ENCODE assay signal across 14 cellular contexts in the genomic region with DNA sequence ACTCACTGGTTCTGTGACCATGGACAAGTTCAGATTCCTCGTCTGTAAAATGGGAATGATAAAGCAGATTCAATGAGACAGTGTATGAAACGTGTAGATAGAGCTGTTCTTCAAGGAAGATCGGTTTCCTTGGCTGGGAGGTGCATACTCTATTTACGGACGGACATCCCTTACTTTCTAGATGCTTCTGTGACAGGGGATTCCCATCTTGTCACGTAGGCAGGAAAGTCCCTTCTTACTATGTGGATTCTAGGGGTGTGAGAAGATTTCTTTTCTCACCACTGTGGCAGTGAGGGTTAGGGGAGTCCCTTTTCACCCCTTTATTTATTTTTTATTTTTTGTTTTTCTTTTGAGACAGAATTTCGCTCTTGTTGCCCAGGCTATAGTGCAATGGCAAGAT.
DNase-seq lines count a peak whose midpoint lies in the region; ATAC-seq and TF ChIP-seq lines count a peak whose summit lies in the region.
"Had no signal": no experiment of that assay in that cellular context is flagged by ENCODE, and none has a peak within 500 bp of the region (broad histone marks: within the 10 kb centered on the region; RNA-seq: fewer than 3 reads in every experiment).

No MANE protein-coding gene starts in this region.

- peak overlapping the region; percentile 36 for H3K27ac Mint-ChIP-seq in activated T-helper 17 cell treated with anti-CD3 and anti-CD28 coated beads, Interleukin-2, amount 50 U/mL, for 72 hours
- H3K27ac Mint-ChIP-seq: WTC11 had no signal

- no peaks in the 10 kb centered on the region for H3K9me3 ChIP-seq in colonic mucosa

- H3K4me3 ChIP-seq in colonic mucosa, result no peak overlapping the region
- H3K4me3 ChIP-seq: esophagus squamous epithelium had no signal

- no peaks in the 10 kb centered on the region for H3K27me3 Mint-ChIP-seq in activated T-helper 17 cell treated with anti-CD3 and anti-CD28 coated beads, Interleukin-2, amount 50 U/mL, for 72 hours

- no peaks in the 10 kb centered on the region for H3K27me3 ChIP-seq in colonic mucosa
- H3K27me3 ChIP-seq: esophagus squamous epithelium had no signal

- intact Hi-C loops in colonic mucosa (cut with DNase I), result no loop called here

- DNase-seq in GM13977 (ENCODE audit: low spot score) (peak; percentile 61), NCI-H1930 (lab: John Stamatoyannopoulos, UW) (no peak), colonic mucosa (no peak)
- DNase-seq: caudate nucleus, esophagus squamous epithelium, HCEC 1CT, KG1, NCI-H226 had no signal

- no peaks in the 10 kb centered on the region for H3K4me1 ChIP-seq in colonic mucosa

- no peaks in the 10 kb centered on the region for H3K36me3 ChIP-seq in colonic mucosa
- H3K36me3 ChIP-seq: esophagus squamous epithelium had no signal

- no peak overlapping the region for H3K9ac ChIP-seq in colonic mucosa (ENCODE audit: low read depth in 2 of 2, low read length in 2 of 2)

- in situ Hi-C loops in GM13977 (cut with MboI; ENCODE audit: low pct_unique_long_range_greater_than_20kb, low sequenced_read_pairs, unreplicated experiment), result no loop called here

- no peaks in the 10 kb centered on the region for H3K9me3 Mint-ChIP-seq in activated T-helper 17 cell treated with anti-CD3 and anti-CD28 coated beads, Interleukin-2, amount 50 U/mL, for 72 hours

- peak overlapping the region; percentile 48 for H3K4me3 Mint-ChIP-seq in activated T-helper 17 cell treated with anti-CD3 and anti-CD28 coated beads, Interleukin-2, amount 50 U/mL, for 72 hours
- H3K4me3 Mint-ChIP-seq: WTC11 had no signal

- H3K36me3 Mint-ChIP-seq in activated T-helper 17 cell treated with anti-CD3 and anti-CD28 coated beads, Interleukin-2, amount 50 U/mL, for 72 hours (ENCODE audit: low read depth), result no peaks in the 10 kb centered on the region

- ATAC-seq in GM19467 (IDR thresholded peaks at IDR 0.05; ENCODE audit: unreplicated experiment) (peak; percentile 54), HG03045 (IDR thresholded peaks at IDR 0.05; ENCODE audit: unreplicated experiment) (peak; percentile 65), GM19455 (IDR thresholded peaks at IDR 0.05; ENCODE audit: unreplicated experiment) (no peak), GM21526 (IDR thresholded peaks at IDR 0.05; ENCODE audit: low FRiP score, unreplicated experiment) (no peak)
- ATAC-seq in activated T-helper 17 cell treated with anti-CD3 and anti-CD28 coated beads, Interleukin-2, amount 50 U/mL, for 72 hours (replicated peaks), result peak; percentile 75
- ATAC-seq: WTC11 had no signal

- TF ChIP-seq CTCF in GM13977 (IDR thresholded peaks at IDR 0.05; ENCODE audit: extremely low read depth, insufficient read depth, missing control alignments) (no peak), colonic mucosa (IDR thresholded peaks at IDR 0.05) (no peak)

- H3K27ac ChIP-seq in colonic mucosa, result no peak overlapping the region

- peaks cover 7% of the 10 kb centered on the region for H3K4me1 Mint-ChIP-seq in activated T-helper 17 cell treated with anti-CD3 and anti-CD28 coated beads, Interleukin-2, amount 50 U/mL, for 72 hours
- H3K4me1 Mint-ChIP-seq: WTC11 had no signal

Comparison
In these comparisons a context has a peak if more than half of its experiments do, and no peak if none do; other contexts are left out.
1. ATAC-seq: peak in GM19467 (single experiment), HG03045 (single experiment) and activated T-helper 17 cell treated with anti-CD3 and anti-CD28 coated beads, Interleukin-2, amount 50 U/mL, for 72 hours (single experiment); none in GM19455 (single experiment) and GM21526 (single experiment).